Comparison of ENCODE assay signal across 13 cellular contexts in genomic region chr3:71509024-71509423, GRCh38.
"Had no signal": no experiment of that assay in that cellular context is flagged by ENCODE, and none has a peak within 500 bp of the region (broad histone marks: within the 10 kb centered on the region; RNA-seq: fewer than 3 reads in every experiment).

No MANE protein-coding gene starts in this region.

- H3K4me3 ChIP-seq: cardiac muscle cell, esophagus muscularis mucosa, sigmoid colon, upper lobe of left lung had no signal

- H3K4me3 Mint-ChIP-seq: activated CD4-positive, alpha-beta T cell treated with anti-CD3 and anti-CD28 coated beads, Interleukin-2, amount 10 ng/mL, durations not matched to agents 7 days and 5 days; immature natural killer cell had no signal

- H3K9me3 Mint-ChIP-seq: activated CD4-positive, alpha-beta T cell treated with anti-CD3 and anti-CD28 coated beads, Interleukin-2, amount 10 ng/mL, durations not matched to agents 7 days and 5 days; immature natural killer cell had no signal

- H3K36me3 ChIP-seq: cardiac muscle cell, esophagus muscularis mucosa, sigmoid colon, upper lobe of left lung had no signal

- ATAC-seq: activated naive CD4-positive, alpha-beta T cell treated with anti-CD3 and anti-CD28 coated beads, Interleukin-2, amount 50 U/mL, for 72 hours had no signal

- H3K9me3 ChIP-seq: esophagus muscularis mucosa, sigmoid colon, upper lobe of left lung had no signal

- H3K27ac Mint-ChIP-seq: activated CD4-positive, alpha-beta T cell treated with anti-CD3 and anti-CD28 coated beads, Interleukin-2, amount 10 ng/mL, durations not matched to agents 7 days and 5 days; activated naive CD4-positive, alpha-beta T cell treated with anti-CD3 and anti-CD28 coated beads, Interleukin-2, amount 50 U/mL, for 72 hours had no signal

- H3K36me3 Mint-ChIP-seq: immature natural killer cell had no signal

- DNase-seq: activated CD4-positive, alpha-beta T cell treated with anti-CD3 and anti-CD28 coated beads, Interleukin-2, amount 10 ng/mL, durations not matched to agents 7 days and 5 days; activated CD4-positive, CD25-positive, alpha-beta regulatory T cell; anterior cingulate cortex; glutamatergic neuron; immature natural killer cell; sigmoid colon; stimulated activated CD4-positive, alpha-beta T cell treated with anti-CD3 and anti-CD28 coated beads, Interleukin-2, amount 100 ng/mL, for 48 hours; stimulated activated naive CD4-positive, alpha-beta T cell treated with Interleukin-2 at 50 U/mL for 16 hours; T-helper 2 cell; upper lobe of left lung had no signal

- H3K27me3 ChIP-seq: cardiac muscle cell, esophagus muscularis mucosa, sigmoid colon, upper lobe of left lung had no signal

- H3K27ac ChIP-seq: cardiac muscle cell, esophagus muscularis mucosa, sigmoid colon, upper lobe of left lung had no signal
